ENCODE assay signal across 24 cellular contexts in the genomic region with DNA sequence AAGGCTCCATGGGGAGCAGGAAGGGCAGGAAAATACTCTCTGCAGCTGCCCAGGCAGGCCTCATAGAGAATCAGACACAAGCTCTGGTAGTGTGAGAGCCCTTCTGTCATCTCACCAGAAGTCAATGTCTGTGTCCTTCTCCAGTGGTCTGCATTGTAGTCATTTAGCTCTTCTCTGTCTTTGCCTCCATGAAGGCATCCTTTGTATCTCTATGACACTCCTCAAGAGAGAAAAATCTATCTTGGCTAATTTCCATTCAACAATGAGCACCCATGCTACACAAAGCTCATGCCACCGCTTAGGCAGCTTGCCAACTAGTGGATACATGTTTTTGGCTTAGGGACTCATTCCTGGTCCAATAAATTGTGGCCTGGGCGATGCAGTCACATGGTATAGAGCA.
DNase-seq lines count a peak whose midpoint lies in the region; ATAC-seq lines count a peak whose summit lies in the region.
"Had no signal": no experiment of that assay in that cellular context is flagged by ENCODE, and none has a peak within 500 bp of the region (broad histone marks: within the 10 kb centered on the region; RNA-seq: fewer than 3 reads in every experiment).

No MANE protein-coding gene starts in this region.

- H2BK120ac ChIP-seq in mesenchymal stem cell (ENCODE audit: low read depth, low read length) = no peak overlapping the region

- peaks cover 0 to 7% of the 10 kb centered on the region in 2 experiments for H3K36me3 ChIP-seq in mesenchymal stem cell (ENCODE audit: control insufficient read depth in 1 of 2, insufficient read depth in 2 of 2, low read depth in 1 of 2, low read length in 2 of 2)
- H3K36me3 ChIP-seq: SJSA1 had no signal

- no peak overlapping the region for H4K91ac ChIP-seq in mesenchymal stem cell (ENCODE audit: low read length)

- H2AFZ ChIP-seq in mesenchymal stem cell (ENCODE audit: low read depth, low read length) = no peak overlapping the region

- H3K4me2 ChIP-seq in mesenchymal stem cell (ENCODE audit: low read length, poor library complexity, severe bottlenecking) = no peak overlapping the region

- H3K4me3 ChIP-seq in mesenchymal stem cell (ENCODE audit: insufficient read depth in 1 of 2, low read depth in 1 of 2, low read length in 2 of 2) = no peak overlapping the region
- H3K4me3 ChIP-seq: K562, SJSA1 had no signal

- no peak overlapping the region for H2AK5ac ChIP-seq in mesenchymal stem cell (ENCODE audit: low read length, severe bottlenecking)

- H2BK12ac ChIP-seq in mesenchymal stem cell (ENCODE audit: low read length in 2 of 2) = peak overlapping the region in 1 of 2 experiments; percentile 18

- ATAC-seq in HG03469 (IDR thresholded peaks at IDR 0.05; ENCODE audit: unreplicated experiment) = no peak
- ATAC-seq in HG02885 (IDR thresholded peaks at IDR 0.05; ENCODE audit: poor library complexity, unreplicated experiment) = no peak
- ATAC-seq: HCT116 had no signal

- 99% methylated on average over 2 of the region's 2 CpGs for WGBS in mesenchymal stem cell

- H4K8ac ChIP-seq in mesenchymal stem cell (ENCODE audit: low read length) = peak overlapping the region; percentile 17

- H2BK5ac ChIP-seq in mesenchymal stem cell (ENCODE audit: low read depth, low read length, poor library complexity, severe bottlenecking) = no peak overlapping the region

- no peaks in the 10 kb centered on the region for H3K4me1 ChIP-seq in mesenchymal stem cell (ENCODE audit: control insufficient read depth, insufficient read depth, low read depth, low read length)

- no peak overlapping the region for H3K4ac ChIP-seq in mesenchymal stem cell (ENCODE audit: low read depth in 1 of 2, low read length in 2 of 2)

- H3K79me1 ChIP-seq in mesenchymal stem cell (replicated peaks; ENCODE audit: low read length, poor library complexity, severe bottlenecking) = peaks cover 23% of the 10 kb centered on the region

- DNase-seq in NCI-H82 (lab: John Stamatoyannopoulos, UW) (peak; percentile 21), NCI-H82 treated with DMSO at 0.1 percent for 48 hours (lab: John Stamatoyannopoulos, UW; ENCODE audit: unreplicated experiment) (no peak), caudate nucleus (lab: John Stamatoyannopoulos, UW) (peak in 9 of 61 donors; percentile 1 to 47 (median 9)), mesenchymal stem cell (no peak), kidney tubule cell (ENCODE audit: low spot score) (no peak)
- DNase-seq: 8988T, AML-193, DMS53, GDM1, MM.1S, NCI-H1092, NCI-H1436, NCI-H187 treated with DMSO at 0.1 percent for 48 hours, NCI-H226, NCI-H510A treated with DMSO at 0.1 percent for 48 hours, NCI-H774, OCI-M1 had no signal

- no peak overlapping the region for H3K14ac ChIP-seq in mesenchymal stem cell (ENCODE audit: low read length in 2 of 2)

- H3K9me3 ChIP-seq in mesenchymal stem cell (ENCODE audit: control insufficient read depth, low read length) = no peaks in the 10 kb centered on the region
- H3K9me3 ChIP-seq: SJSA1 had no signal

- H3K27me3 ChIP-seq in mesenchymal stem cell (ENCODE audit: control insufficient read depth in 1 of 2, insufficient read depth in 1 of 2, low read length in 2 of 2) = no peaks in the 10 kb centered on the region
- H3K27me3 ChIP-seq: SJSA1 had no signal

- no peak overlapping the region for H3K9ac ChIP-seq in mesenchymal stem cell (ENCODE audit: low read length)

- H3K18ac ChIP-seq in mesenchymal stem cell (ENCODE audit: low read depth in 1 of 2, low read length in 2 of 2) = no peak overlapping the region

- no peak overlapping the region for H2BK15ac ChIP-seq in mesenchymal stem cell (ENCODE audit: low read depth, poor library complexity, severe bottlenecking)

- peak overlapping the region; percentile 9 for H3K27ac ChIP-seq in caudate nucleus (ENCODE audit: low read depth, low read length)
- H3K27ac ChIP-seq in mesenchymal stem cell (ENCODE audit: low read length, poor library complexity, severe bottlenecking) = no peak overlapping the region
- peak overlapping the region; percentile 66 for H3K27ac ChIP-seq in temporal lobe (ENCODE audit: low read depth, low read length)
- H3K27ac ChIP-seq: C4-2B, SJSA1 had no signal

- no peak overlapping the region for H3K23ac ChIP-seq in mesenchymal stem cell (ENCODE audit: low read length in 2 of 2)
